9 cellular contexts compared by ENCODE assay signal in the genomic region with DNA sequence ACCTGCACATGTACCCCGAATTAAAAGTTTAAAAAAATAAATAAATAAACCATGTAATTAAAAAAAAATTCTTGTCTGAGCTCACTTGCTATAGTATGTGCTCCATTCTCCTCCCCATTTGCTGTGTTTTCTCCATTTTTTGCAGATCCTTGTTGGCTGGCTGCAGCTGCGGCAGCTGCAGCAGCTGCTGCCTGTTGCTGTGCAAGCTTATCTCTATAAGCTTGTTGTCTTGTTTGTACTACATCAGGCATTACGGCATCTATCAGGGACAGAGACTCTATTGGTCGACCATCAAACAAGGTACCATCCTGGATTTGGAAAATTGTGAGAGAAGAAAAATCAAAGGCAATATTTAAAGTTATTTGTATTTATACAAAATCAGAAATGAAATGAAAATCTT.
DNase-seq lines count a peak whose midpoint lies in the region; ATAC-seq and TF ChIP-seq lines count a peak whose summit lies in the region.
"Had no signal": no experiment of that assay in that cellular context is flagged by ENCODE, and none has a peak within 500 bp of the region (broad histone marks: within the 10 kb centered on the region; RNA-seq: fewer than 3 reads in every experiment).

No MANE protein-coding gene starts in this region.

- intact Hi-C loops in left lung (cut with DNase I) (loop anchor here in 1 of 2 donors (2.0 to 10.0 kb wide), 2 partner anchors 143 to 307 kb away; a partner anchor contains a TSS), lower lobe of right lung (cut with DNase I) (loop anchor here (10.0 kb wide), 1 partner anchor 143 kb away; a partner anchor contains a TSS)

- H3K4me1 ChIP-seq in left lung = peaks cover 0 to 22% of the 10 kb centered on the region in 2 donors
- H3K4me1 ChIP-seq in lower lobe of right lung = peaks cover 21% of the 10 kb centered on the region

- no peak overlapping the region for H3K4me3 ChIP-seq in SK-N-MC
- H3K4me3 ChIP-seq in left lung = no peak overlapping the region
- no peak overlapping the region for H3K4me3 ChIP-seq in lower lobe of right lung
- H3K4me3 ChIP-seq: esophagus squamous epithelium had no signal

- 0 out of 2 replicates have a peak, but pooled peaks cover 2% of the 10 kb centered on the region for H3K9me3 ChIP-seq in SK-N-MC (ENCODE audit: low read depth, low read length)
- H3K9me3 ChIP-seq in left lung = no peaks in the 10 kb centered on the region
- no peaks in the 10 kb centered on the region for H3K9me3 ChIP-seq in lower lobe of right lung
- H3K9me3 ChIP-seq: esophagus squamous epithelium had no signal

- peak overlapping the region; percentile 71 for H3K27ac ChIP-seq in SK-N-MC
- H3K27ac ChIP-seq in left lung = no peak overlapping the region
- H3K27ac ChIP-seq in lower lobe of right lung = no peak overlapping the region
- H3K27ac ChIP-seq: esophagus squamous epithelium had no signal

- TF ChIP-seq CTCF in left lung (IDR thresholded peaks at IDR 0.05) = no peak
- TF ChIP-seq CTCF in lower lobe of right lung (IDR thresholded peaks at IDR 0.05) = no peak

- no peaks in the 10 kb centered on the region for H3K27me3 ChIP-seq in left lung
- no peaks in the 10 kb centered on the region for H3K27me3 ChIP-seq in lower lobe of right lung (ENCODE audit: low read depth)
- H3K27me3 ChIP-seq: esophagus squamous epithelium had no signal

- ATAC-seq in left lung (peak; percentile 17), lower lobe of right lung (no peak), GM19328 (IDR thresholded peaks at IDR 0.05; ENCODE audit: unreplicated experiment) (no peak), GM18867 (IDR thresholded peaks at IDR 0.05; ENCODE audit: unreplicated experiment) (no peak), HG03095 (IDR thresholded peaks at IDR 0.05; ENCODE audit: unreplicated experiment) (no peak)

- DNase-seq in Ammon's horn (ENCODE audit: low spot score) (peak; percentile 80), NCI-H1105 (lab: John Stamatoyannopoulos, UW) (peak; percentile 64), SK-N-MC (ENCODE audit: low read depth, low spot score) (no peak), left lung (no peak), lower lobe of right lung (no peak)
- DNase-seq: esophagus squamous epithelium had no signal

- no peak overlapping the region for H3K9ac ChIP-seq in SK-N-MC (ENCODE audit: insufficient read length)

- peaks cover 76% of the 10 kb centered on the region for H3K36me3 ChIP-seq in SK-N-MC (ENCODE audit: insufficient read depth, low read length)
- peaks cover 0 to 48% of the 10 kb centered on the region in 2 donors for H3K36me3 ChIP-seq in left lung
- peaks cover 41% of the 10 kb centered on the region for H3K36me3 ChIP-seq in lower lobe of right lung

Comparison
In these comparisons a context has a peak if more than half of its experiments do, and no peak if none do; other contexts are left out.
1. DNase-seq: peak in Ammon's horn (single experiment) and NCI-H1105 (single experiment); none in SK-N-MC (single experiment), left lung (0 of 2) and lower lobe of right lung (single experiment).